In the genomic region with DNA sequence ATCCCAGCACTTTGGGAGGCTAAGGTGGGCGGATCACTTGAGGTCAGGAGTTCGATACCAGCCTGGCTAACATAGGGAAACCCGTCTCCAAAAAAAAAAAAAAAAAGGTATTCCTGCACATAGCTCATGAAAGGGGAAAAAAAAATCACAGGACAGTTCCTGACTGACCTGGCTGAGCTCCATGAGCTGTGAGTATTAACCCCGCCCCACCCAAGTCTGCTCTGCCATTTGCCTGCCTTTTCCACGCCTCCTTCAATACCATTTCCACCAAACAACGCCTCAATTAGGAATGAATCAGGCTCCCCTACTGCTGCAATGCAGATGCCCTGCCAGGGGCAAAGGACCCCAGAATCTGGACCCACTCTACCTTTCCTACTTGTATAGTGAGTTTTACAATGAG, we compare ENCODE assay signal across 30 cellular contexts. TPM values are rescaled to one million over a fixed set of nuclear protein-coding genes. Genes with fewer than 3 reads are reported as not detected.
DNase-seq lines count a peak whose midpoint lies in the region; ATAC-seq, FAIRE-seq and TF ChIP-seq lines count a peak whose summit lies in the region.
"Had no signal": no experiment of that assay in that cellular context is flagged by ENCODE, and none has a peak within 500 bp of the region (broad histone marks: within the 10 kb centered on the region; RNA-seq: fewer than 3 reads in every experiment).

No MANE protein-coding gene starts in this region.

- H3K27me3 ChIP-seq in breast epithelium (no peaks in the 10 kb centered on the region), PC-9 (ENCODE audit: insufficient read depth, low read depth) (no peaks in the 10 kb centered on the region), bronchial epithelial cell (ENCODE audit: control insufficient read depth, insufficient read depth, low read length) (no peaks in the 10 kb centered on the region), small intestine (ENCODE audit: control insufficient read depth in 2 of 2, insufficient read depth in 2 of 2, low read length in 2 of 2) (no peaks in the 10 kb centered on the region)
- H3K27me3 ChIP-seq: BLaER1, MG63, Peyer's patch had no signal

- H3K36me3 ChIP-seq in breast epithelium = no peaks in the 10 kb centered on the region
- no peaks in the 10 kb centered on the region for H3K36me3 ChIP-seq in PC-9 (ENCODE audit: low read depth)
- H3K36me3 ChIP-seq in bronchial epithelial cell (ENCODE audit: control insufficient read depth, insufficient read depth, low read length) = no peaks in the 10 kb centered on the region
- H3K36me3 ChIP-seq in small intestine (ENCODE audit: control insufficient read depth in 2 of 2, insufficient read depth in 2 of 2, low read length in 2 of 2) = no peaks in the 10 kb centered on the region
- H3K36me3 ChIP-seq: BLaER1, MG63, Peyer's patch had no signal

- no peak for TF ChIP-seq CTCF in MCF 10A (IDR thresholded peaks at IDR 0.05; ENCODE audit: unreplicated experiment)
- TF ChIP-seq CTCF in breast epithelium (IDR thresholded peaks at IDR 0.05) = no peak
- TF ChIP-seq CTCF in PC-9 (conservative IDR thresholded peaks at IDR 0.05) = no peak
- no peak for TF ChIP-seq CTCF in bronchial epithelial cell (IDR thresholded peaks at IDR 0.05; ENCODE audit: insufficient read depth, low read length, severe bottlenecking)

- H3K4me3 ChIP-seq in breast epithelium = no peak overlapping the region
- no peak overlapping the region for H3K4me3 ChIP-seq in PC-9
- H3K4me3 ChIP-seq in bronchial epithelial cell (ENCODE audit: low read depth, low read length) = no peak overlapping the region
- no peak overlapping the region for H3K4me3 ChIP-seq in small intestine (ENCODE audit: low read depth in 1 of 2, low read length in 2 of 2)
- H3K4me3 ChIP-seq: BLaER1, MG63, Peyer's patch had no signal

- no peaks in the 10 kb centered on the region for H3K9me2 ChIP-seq in PC-9 (ENCODE audit: insufficient read depth)

- BruUV-seq in MCF 10A (replicated peaks; lab: Mats Ljungman, UMichigan) (no TSS peak), PC-9 (replicated peaks; lab: Mats Ljungman, UMichigan) (no TSS peak)

- peaks cover 7% of the 10 kb centered on the region for H3K4me1 Mint-ChIP-seq in MCF 10A (ENCODE audit: insufficient read depth, unreplicated experiment)

- no peaks in the 10 kb centered on the region for H3K27me3 Mint-ChIP-seq in MCF 10A (ENCODE audit: insufficient read depth, unreplicated experiment)
- H3K27me3 Mint-ChIP-seq: CD4-positive, alpha-beta T cell had no signal

- no peak for ATAC-seq in HG03095 (IDR thresholded peaks at IDR 0.05; ENCODE audit: unreplicated experiment)
- no peak for ATAC-seq in stimulated activated naive CD8-positive, alpha-beta T cell treated with anti-CD3 and anti-CD28 coated beads, Interleukin-15, Interleukin-2, amounts not matched to agents 100 U/mL and 50 U/mL, for 24 hours
- ATAC-seq: Right ventricle myocardium inferior had no signal

- TF ChIP-seq POLR2A in breast epithelium (IDR thresholded peaks at IDR 0.05) = no peak

- H3F3A ChIP-seq in PC-9 (ENCODE audit: insufficient read depth, low read depth) = no peaks in the 10 kb centered on the region

- peak overlapping the region; percentile 40; the same call in 1 of the 2 replicates for H2AFZ ChIP-seq in PC-9

- H3K27ac ChIP-seq in breast epithelium (no peak overlapping the region), PC-9 (no peak overlapping the region), small intestine (ENCODE audit: low read depth in 1 of 2, low read length in 1 of 2) (no peak overlapping the region)
- H3K27ac ChIP-seq: 22Rv1, BLaER1, HL-60, Peyer's patch had no signal

- DNase-seq in MCF 10A (ENCODE audit: unreplicated experiment) (peak; percentile 45), breast epithelium (ENCODE audit: low spot score in 2 of 2) (no peak), PC-9 (peak in 1 of 2 experiments; percentile 8), bronchial epithelial cell (ENCODE audit: low read depth) (peak; percentile 33), small intestine (peak; percentile 28), NCI-H2107 treated with DMSO at 0.1 percent for 48 hours (lab: John Stamatoyannopoulos, UW; ENCODE audit: unreplicated experiment) (no peak)
- no peak for DNase-seq in stimulated activated naive CD8-positive, alpha-beta T cell treated with anti-CD3 and anti-CD28 coated beads, Interleukin-15, Interleukin-2, amounts not matched to agents 100 U/mL and 50 U/mL, for 24 hours
- DNase-seq: ACHN; CD4-positive, alpha-beta T cell; COR-L47; DMS79 treated with DMSO at 0.1 percent for 48 hours; HFFc6; IMR-90; MG63; NCI-H1048; NCI-H1417 treated with DMSO at 0.1 percent for 48 hours; NCI-H187; NCI-H2107; NCI-H2227 treated with DMSO at 0.1 percent for 48 hours; NCI-H510A; NCI-H774; NK-92 treated with Interleukin-12 subunit alpha and Interleukin-12 subunit beta, amount 100 ng/mL, for 24 hours; Peyer's patch had no signal

- no peak overlapping the region for H3K4me2 ChIP-seq in PC-9
- H3K4me2 ChIP-seq: BLaER1 had no signal

- H4K20me1 ChIP-seq in PC-9 (ENCODE audit: insufficient read depth) = no peaks in the 10 kb centered on the region
- H4K20me1 ChIP-seq: BLaER1 had no signal

- 32 to 70% (median 39%) methylated on average over 6 of the region's 6 CpGs for WGBS in small intestine, 3 donors

- H3K4me3 Mint-ChIP-seq in MCF 10A (ENCODE audit: unreplicated experiment) = no peak overlapping the region
- H3K4me3 Mint-ChIP-seq: CD4-positive, alpha-beta T cell; HFFc6 had no signal

- H3K79me2 ChIP-seq in PC-9 (ENCODE audit: low read depth) = no peaks in the 10 kb centered on the region

- no peak overlapping the region for H3K27ac Mint-ChIP-seq in MCF 10A (ENCODE audit: low read depth, unreplicated experiment)
- H3K27ac Mint-ChIP-seq: CD4-positive, alpha-beta T cell; HFFc6 had no signal

- H3K9me3 Mint-ChIP-seq in MCF 10A (ENCODE audit: unreplicated experiment) = no peaks in the 10 kb centered on the region
- H3K9me3 Mint-ChIP-seq: CD4-positive, alpha-beta T cell; HFFc6 had no signal

- POLR2A ChIA-PET in MCF 10A (lab: Yijun Ruan, JAX) = no interaction called here
- POLR2A ChIA-PET in PC-9 (lab: Charles Lee; ENCODE audit: unreplicated experiment) = no interaction called here

- H3K4me1 ChIP-seq in breast epithelium (no peaks in the 10 kb centered on the region), PC-9 (replicated peaks; ENCODE audit: insufficient read depth) (no peaks in the 10 kb centered on the region), small intestine (ENCODE audit: control insufficient read depth in 2 of 2, insufficient read depth in 1 of 2, low read depth in 1 of 2, low read length in 1 of 2) (no peaks in the 10 kb centered on the region)
- H3K4me1 ChIP-seq: BLaER1, Peyer's patch had no signal

- CTCF ChIA-PET in MCF 10A (lab: Yijun Ruan, JAX) = interaction anchor here (0.6 to 0.9 kb wide), 2 partner anchors 13 to 387 kb away, joined by 3 to 4 read pairs; no protein-coding TSS in a partner anchor
- CTCF ChIA-PET in PC-9 (lab: Charles Lee) = interaction anchor here (0.6 kb wide), 1 partner anchor 34 kb away, joined by 5 read pairs; no protein-coding TSS in a partner anchor

- intact Hi-C loops in MCF 10A (cut with micrococcal nuclease) = no loop called here
- intact Hi-C loops in breast epithelium (cut with DNase I; ENCODE audit: low total_unique reads) = no loop called here
- intact Hi-C loops in PC-9 (cut with micrococcal nuclease; ENCODE audit: unreplicated experiment) = no loop called here

- H3K36me3 Mint-ChIP-seq in MCF 10A (ENCODE audit: insufficient read depth, unreplicated experiment) = no peaks in the 10 kb centered on the region

- FAIRE-seq in bronchial epithelial cell (lab: Jason Lieb, UNC) (no peak), small intestine (lab: Jason Lieb, UNC) (no peak)
- FAIRE-seq: GM12891, H1 had no signal

- H3K9me3 ChIP-seq in breast epithelium = no peaks in the 10 kb centered on the region
- H3K9me3 ChIP-seq in PC-9 (ENCODE audit: insufficient read depth, low read depth) = no peaks in the 10 kb centered on the region
- H3K9me3 ChIP-seq in small intestine (ENCODE audit: control insufficient read depth, low read depth) = no peaks in the 10 kb centered on the region
- H3K9me3 ChIP-seq: BLaER1, MG63, Peyer's patch had no signal

RNA-seq across cellular contexts. Expression of a gene that starts 55.0 kb away (rescaled TPM):
- total RNA-seq in MCF 10A (2022) (191 and 215 TPM in 2 replicates), breast epithelium (100 to 1,000 TPM in 1 of 3 donors, 10 to 100 TPM in 2; 53.4 to 101 (median 68.3) TPM), PC-9 (2021) (200 and 221 TPM in 2 replicates), bronchial epithelial cell (219 and 414 TPM in 2 replicates)
- 100 to 1,000 TPM in 1 of 3 donors, 10 to 100 TPM in 2; 19.9 to 239 (median 20.3) TPM for polyA plus RNA-seq in small intestine

Comparison
In these comparisons a context has a peak if more than half of its experiments do, and no peak if none do; other contexts are left out.
1. DNase-seq: peak in MCF 10A (single experiment), bronchial epithelial cell (single experiment) and small intestine (single experiment); none in breast epithelium (0 of 2), NCI-H2107 treated with DMSO at 0.1 percent for 48 hours (single experiment) and stimulated activated naive CD8-positive, alpha-beta T cell treated with anti-CD3 and anti-CD28 coated beads, Interleukin-15, Interleukin-2, amounts not matched to agents 100 U/mL and 50 U/mL, for 24 hours (single experiment).